8 cellular contexts compared by ENCODE assay signal in the genomic region with DNA sequence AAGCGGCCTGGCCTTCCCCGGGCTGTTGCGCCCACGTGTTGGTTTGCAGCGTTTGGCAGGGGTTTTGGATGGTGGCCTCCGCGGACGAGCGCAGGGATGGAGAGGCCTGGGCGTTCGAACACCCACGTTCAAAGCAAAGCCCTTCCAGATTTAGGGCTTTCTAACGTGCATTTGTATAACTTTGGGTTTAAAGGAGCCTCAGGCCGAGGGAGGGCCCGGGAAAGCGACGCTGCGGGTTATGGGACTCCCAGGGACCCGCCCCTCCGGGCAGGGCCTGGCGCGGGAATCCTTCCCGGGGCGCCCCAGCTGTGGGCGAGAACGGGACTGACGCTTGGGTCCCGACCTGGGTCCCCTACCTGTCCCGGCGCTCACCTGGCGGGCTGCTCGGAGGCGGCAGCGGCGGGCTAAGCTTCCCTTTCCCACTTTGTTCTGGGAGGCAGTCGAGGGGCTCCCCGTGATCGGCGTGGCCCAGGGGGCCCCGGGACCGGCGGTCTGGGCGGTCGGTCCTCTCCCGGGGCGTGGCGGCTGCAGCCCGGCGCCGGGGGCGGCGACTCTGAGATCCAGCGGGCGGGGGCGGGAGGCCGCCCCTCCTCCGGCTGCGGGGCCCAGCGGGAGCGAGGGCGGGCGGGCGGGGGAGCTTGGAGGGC. TPM values are rescaled to one million over a fixed set of nuclear protein-coding genes. Genes with fewer than 3 reads are reported as not detected.
DNase-seq lines count a peak whose midpoint lies in the region; ATAC-seq and TF ChIP-seq lines count a peak whose summit lies in the region.

A gene with protein sequence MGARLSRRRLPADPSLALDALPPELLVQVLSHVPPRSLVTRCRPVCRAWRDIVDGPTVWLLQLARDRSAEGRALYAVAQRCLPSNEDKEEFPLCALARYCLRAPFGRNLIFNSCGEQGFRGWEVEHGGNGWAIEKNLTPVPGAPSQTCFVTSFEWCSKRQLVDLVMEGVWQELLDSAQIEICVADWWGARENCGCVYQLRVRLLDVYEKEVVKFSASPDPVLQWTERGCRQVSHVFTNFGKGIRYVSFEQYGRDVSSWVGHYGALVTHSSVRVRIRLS (minus strand): TSS at position 529 of the 647 bp plus-strand sequence. CDS start 25,423 bp downstream, outside the sequence.

- H3K27ac ChIP-seq in neural cell (ENCODE audit: low read length), result no peak within 1 kb of the TSS

- H3K27me3 ChIP-seq in neural cell (ENCODE audit: insufficient read depth, low read depth, low read length), result peaks cover 17% of the 10 kb centered on the region

- peak within 1 kb of the TSS; percentile 57 for H3K4me3 Mint-ChIP-seq in activated T-helper 17 cell treated with anti-CD3 and anti-CD28 coated beads, Interleukin-2, amount 50 U/mL, for 72 hours

- H3K36me3 ChIP-seq in neural cell (ENCODE audit: insufficient read depth, low read length), result no peaks in the 10 kb centered on the region

- no peaks in the 10 kb centered on the region for H3K4me1 Mint-ChIP-seq in activated T-helper 17 cell treated with anti-CD3 and anti-CD28 coated beads, Interleukin-2, amount 50 U/mL, for 72 hours

- DNase-seq in DMS 273 (lab: John Stamatoyannopoulos, UW; ENCODE audit: unreplicated experiment), result peak; percentile 91
- no peak for DNase-seq in DMS 273 treated with DMSO at 0.1 percent for 48 hours (lab: John Stamatoyannopoulos, UW)
- DNase-seq in glomerular visceral epithelial cell (ENCODE audit: extremely low spot score), result peak; percentile 70
- no peak for DNase-seq in NCI-H1694 (lab: John Stamatoyannopoulos, UW)
- no peak for DNase-seq in activated CD4-positive, alpha-beta T cell treated with anti-CD3 and anti-CD28 coated beads, Interleukin-2, amount 50 U/mL, for 4 hours

- no peak within 1 kb of the TSS for H3K4me2 ChIP-seq in neural cell (ENCODE audit: low read length)

- H3K9ac ChIP-seq in neural cell (ENCODE audit: low read length), result no peak within 1 kb of the TSS

- H3K9me3 Mint-ChIP-seq in activated T-helper 17 cell treated with anti-CD3 and anti-CD28 coated beads, Interleukin-2, amount 50 U/mL, for 72 hours, result no peaks in the 10 kb centered on the region

- TF ChIP-seq CTCF in neural cell (IDR thresholded peaks at IDR 0.05; ENCODE audit: poor library complexity, severe bottlenecking), result no peak

- peak within 1 kb of the TSS; percentile 31 for H3K4me3 ChIP-seq in neural cell (ENCODE audit: low read length)

- peaks cover 24% of the 10 kb centered on the region for H3K27me3 Mint-ChIP-seq in activated T-helper 17 cell treated with anti-CD3 and anti-CD28 coated beads, Interleukin-2, amount 50 U/mL, for 72 hours

- no peaks in the 10 kb centered on the region for H3K79me2 ChIP-seq in neural cell (replicated peaks; ENCODE audit: insufficient read depth, low read length)

- ATAC-seq in activated T-helper 17 cell treated with anti-CD3 and anti-CD28 coated beads, Interleukin-2, amount 50 U/mL, for 72 hours (replicated peaks), result no peak
- no peak for ATAC-seq in HG02678 (IDR thresholded peaks at IDR 0.05; ENCODE audit: unreplicated experiment)

- H4K20me1 ChIP-seq in neural cell (ENCODE audit: insufficient read depth), result no peaks in the 10 kb centered on the region

- TF ChIP-seq RAD21 in neural cell (conservative IDR thresholded peaks at IDR 0.05), result no peak

- no peaks in the 10 kb centered on the region for H3K9me3 ChIP-seq in neural cell (ENCODE audit: low read length)

- no peaks in the 10 kb centered on the region for H3F3A ChIP-seq in neural cell (ENCODE audit: insufficient read depth, low read length, poor library complexity, severe bottlenecking)

- no peaks in the 10 kb centered on the region for H3K36me3 Mint-ChIP-seq in activated T-helper 17 cell treated with anti-CD3 and anti-CD28 coated beads, Interleukin-2, amount 50 U/mL, for 72 hours (ENCODE audit: low read depth)

- H3K27ac Mint-ChIP-seq in activated T-helper 17 cell treated with anti-CD3 and anti-CD28 coated beads, Interleukin-2, amount 50 U/mL, for 72 hours, result no peak within 1 kb of the TSS

- no peak within 1 kb of the TSS for H2AFZ ChIP-seq in neural cell (ENCODE audit: low read depth, low read length)

- TF ChIP-seq EP300 in neural cell (conservative IDR thresholded peaks at IDR 0.05; ENCODE audit: poor library complexity, severe bottlenecking), result no peak

- H3K9me2 ChIP-seq in neural cell (ENCODE audit: insufficient read depth, low read length), result no peaks in the 10 kb centered on the region

TF ChIP-seq in neural cell, 6 proteins besides CTCF, POLR2A, EP300 and RAD21:
- TF ChIP-seq POLR2AphosphoS5 (IDR thresholded peaks at IDR 0.05) (no peak), EZH2 (IDR thresholded peaks at IDR 0.05; ENCODE audit: borderline replicate concordance, insufficient read depth, low read length, poor library complexity, severe bottlenecking) (no peak), MXI1 (conservative IDR thresholded peaks at IDR 0.05; ENCODE audit: poor library complexity, severe bottlenecking) (no peak), SMC3 (conservative IDR thresholded peaks at IDR 0.05; ENCODE audit: poor library complexity) (no peak), TAF1 (IDR thresholded peaks at IDR 0.05; ENCODE audit: low read depth) (no peak)
- TF ChIP-seq, protein P1, sequence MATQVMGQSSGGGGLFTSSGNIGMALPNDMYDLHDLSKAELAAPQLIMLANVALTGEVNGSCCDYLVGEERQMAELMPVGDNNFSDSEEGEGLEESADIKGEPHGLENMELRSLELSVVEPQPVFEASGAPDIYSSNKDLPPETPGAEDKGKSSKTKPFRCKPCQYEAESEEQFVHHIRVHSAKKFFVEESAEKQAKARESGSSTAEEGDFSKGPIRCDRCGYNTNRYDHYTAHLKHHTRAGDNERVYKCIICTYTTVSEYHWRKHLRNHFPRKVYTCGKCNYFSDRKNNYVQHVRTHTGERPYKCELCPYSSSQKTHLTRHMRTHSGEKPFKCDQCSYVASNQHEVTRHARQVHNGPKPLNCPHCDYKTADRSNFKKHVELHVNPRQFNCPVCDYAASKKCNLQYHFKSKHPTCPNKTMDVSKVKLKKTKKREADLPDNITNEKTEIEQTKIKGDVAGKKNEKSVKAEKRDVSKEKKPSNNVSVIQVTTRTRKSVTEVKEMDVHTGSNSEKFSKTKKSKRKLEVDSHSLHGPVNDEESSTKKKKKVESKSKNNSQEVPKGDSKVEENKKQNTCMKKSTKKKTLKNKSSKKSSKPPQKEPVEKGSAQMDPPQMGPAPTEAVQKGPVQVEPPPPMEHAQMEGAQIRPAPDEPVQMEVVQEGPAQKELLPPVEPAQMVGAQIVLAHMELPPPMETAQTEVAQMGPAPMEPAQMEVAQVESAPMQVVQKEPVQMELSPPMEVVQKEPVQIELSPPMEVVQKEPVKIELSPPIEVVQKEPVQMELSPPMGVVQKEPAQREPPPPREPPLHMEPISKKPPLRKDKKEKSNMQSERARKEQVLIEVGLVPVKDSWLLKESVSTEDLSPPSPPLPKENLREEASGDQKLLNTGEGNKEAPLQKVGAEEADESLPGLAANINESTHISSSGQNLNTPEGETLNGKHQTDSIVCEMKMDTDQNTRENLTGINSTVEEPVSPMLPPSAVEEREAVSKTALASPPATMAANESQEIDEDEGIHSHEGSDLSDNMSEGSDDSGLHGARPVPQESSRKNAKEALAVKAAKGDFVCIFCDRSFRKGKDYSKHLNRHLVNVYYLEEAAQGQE (IDR thresholded peaks at IDR 0.05; ENCODE audit: borderline replicate concordance), result no peak

RNA-seq across cellular contexts. Expression of the gene that starts here (rescaled TPM):
- total RNA-seq in activated T-helper 17 cell treated with anti-CD3 and anti-CD28 coated beads, Interleukin-2, amount 50 U/mL, for 72 hours, result under 1 TPM; 0.21 to 0.43 TPM
- polyA plus RNA-seq in neural cell, result not detected in 2 replicates
- not detected in 2 replicates for polyA minus RNA-seq in neural cell

Comparison
In these comparisons a context has a peak if more than half of its experiments do, and no peak if none do; other contexts are left out.
1. DNase-seq: peak in DMS 273 (single experiment) and glomerular visceral epithelial cell (single experiment); none in DMS 273 treated with DMSO at 0.1 percent for 48 hours (single experiment), NCI-H1694 (single experiment) and activated CD4-positive, alpha-beta T cell treated with anti-CD3 and anti-CD28 coated beads, Interleukin-2, amount 50 U/mL, for 4 hours (0 of 2).